In the genomic region with DNA sequence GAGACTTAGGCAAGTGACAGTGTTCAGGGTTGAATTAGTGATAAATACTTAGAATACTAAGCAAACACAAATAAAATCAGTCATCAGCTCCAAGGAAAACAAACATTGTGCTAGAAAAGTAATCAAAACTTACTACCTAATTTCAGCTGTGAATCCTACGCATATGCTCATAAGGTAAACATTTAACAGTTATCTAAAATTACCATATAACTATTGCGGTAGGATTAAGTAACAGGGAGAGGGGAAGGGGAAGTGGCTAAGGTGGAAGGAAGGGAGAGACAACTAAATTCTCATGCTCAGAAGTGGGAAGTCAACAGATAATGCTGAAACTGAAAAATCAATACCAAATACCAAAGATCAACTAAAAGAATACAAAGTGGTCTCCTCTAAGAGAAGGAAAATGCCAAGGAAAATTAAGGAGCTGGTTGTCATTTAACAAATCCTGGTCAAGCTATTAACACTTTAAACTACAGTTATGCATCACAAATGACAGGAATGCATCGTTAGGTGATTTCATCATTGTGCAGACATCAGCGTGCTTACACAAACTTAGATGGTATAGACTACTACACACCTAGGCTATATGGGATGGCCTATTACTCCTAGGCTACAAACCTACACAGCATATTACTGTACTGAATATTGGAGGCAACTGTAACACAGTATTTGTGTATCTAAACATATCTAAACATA, we compare ENCODE assay signal across 1 cellular context.
TF ChIP-seq lines count a peak whose summit lies in the region.

No MANE protein-coding gene starts in this region.

TF ChIP-seq in GM23338, 12 proteins besides CTCF, POLR2A, EP300 and RAD21 (continued from another document):
- TF ChIP-seq, protein P1, sequence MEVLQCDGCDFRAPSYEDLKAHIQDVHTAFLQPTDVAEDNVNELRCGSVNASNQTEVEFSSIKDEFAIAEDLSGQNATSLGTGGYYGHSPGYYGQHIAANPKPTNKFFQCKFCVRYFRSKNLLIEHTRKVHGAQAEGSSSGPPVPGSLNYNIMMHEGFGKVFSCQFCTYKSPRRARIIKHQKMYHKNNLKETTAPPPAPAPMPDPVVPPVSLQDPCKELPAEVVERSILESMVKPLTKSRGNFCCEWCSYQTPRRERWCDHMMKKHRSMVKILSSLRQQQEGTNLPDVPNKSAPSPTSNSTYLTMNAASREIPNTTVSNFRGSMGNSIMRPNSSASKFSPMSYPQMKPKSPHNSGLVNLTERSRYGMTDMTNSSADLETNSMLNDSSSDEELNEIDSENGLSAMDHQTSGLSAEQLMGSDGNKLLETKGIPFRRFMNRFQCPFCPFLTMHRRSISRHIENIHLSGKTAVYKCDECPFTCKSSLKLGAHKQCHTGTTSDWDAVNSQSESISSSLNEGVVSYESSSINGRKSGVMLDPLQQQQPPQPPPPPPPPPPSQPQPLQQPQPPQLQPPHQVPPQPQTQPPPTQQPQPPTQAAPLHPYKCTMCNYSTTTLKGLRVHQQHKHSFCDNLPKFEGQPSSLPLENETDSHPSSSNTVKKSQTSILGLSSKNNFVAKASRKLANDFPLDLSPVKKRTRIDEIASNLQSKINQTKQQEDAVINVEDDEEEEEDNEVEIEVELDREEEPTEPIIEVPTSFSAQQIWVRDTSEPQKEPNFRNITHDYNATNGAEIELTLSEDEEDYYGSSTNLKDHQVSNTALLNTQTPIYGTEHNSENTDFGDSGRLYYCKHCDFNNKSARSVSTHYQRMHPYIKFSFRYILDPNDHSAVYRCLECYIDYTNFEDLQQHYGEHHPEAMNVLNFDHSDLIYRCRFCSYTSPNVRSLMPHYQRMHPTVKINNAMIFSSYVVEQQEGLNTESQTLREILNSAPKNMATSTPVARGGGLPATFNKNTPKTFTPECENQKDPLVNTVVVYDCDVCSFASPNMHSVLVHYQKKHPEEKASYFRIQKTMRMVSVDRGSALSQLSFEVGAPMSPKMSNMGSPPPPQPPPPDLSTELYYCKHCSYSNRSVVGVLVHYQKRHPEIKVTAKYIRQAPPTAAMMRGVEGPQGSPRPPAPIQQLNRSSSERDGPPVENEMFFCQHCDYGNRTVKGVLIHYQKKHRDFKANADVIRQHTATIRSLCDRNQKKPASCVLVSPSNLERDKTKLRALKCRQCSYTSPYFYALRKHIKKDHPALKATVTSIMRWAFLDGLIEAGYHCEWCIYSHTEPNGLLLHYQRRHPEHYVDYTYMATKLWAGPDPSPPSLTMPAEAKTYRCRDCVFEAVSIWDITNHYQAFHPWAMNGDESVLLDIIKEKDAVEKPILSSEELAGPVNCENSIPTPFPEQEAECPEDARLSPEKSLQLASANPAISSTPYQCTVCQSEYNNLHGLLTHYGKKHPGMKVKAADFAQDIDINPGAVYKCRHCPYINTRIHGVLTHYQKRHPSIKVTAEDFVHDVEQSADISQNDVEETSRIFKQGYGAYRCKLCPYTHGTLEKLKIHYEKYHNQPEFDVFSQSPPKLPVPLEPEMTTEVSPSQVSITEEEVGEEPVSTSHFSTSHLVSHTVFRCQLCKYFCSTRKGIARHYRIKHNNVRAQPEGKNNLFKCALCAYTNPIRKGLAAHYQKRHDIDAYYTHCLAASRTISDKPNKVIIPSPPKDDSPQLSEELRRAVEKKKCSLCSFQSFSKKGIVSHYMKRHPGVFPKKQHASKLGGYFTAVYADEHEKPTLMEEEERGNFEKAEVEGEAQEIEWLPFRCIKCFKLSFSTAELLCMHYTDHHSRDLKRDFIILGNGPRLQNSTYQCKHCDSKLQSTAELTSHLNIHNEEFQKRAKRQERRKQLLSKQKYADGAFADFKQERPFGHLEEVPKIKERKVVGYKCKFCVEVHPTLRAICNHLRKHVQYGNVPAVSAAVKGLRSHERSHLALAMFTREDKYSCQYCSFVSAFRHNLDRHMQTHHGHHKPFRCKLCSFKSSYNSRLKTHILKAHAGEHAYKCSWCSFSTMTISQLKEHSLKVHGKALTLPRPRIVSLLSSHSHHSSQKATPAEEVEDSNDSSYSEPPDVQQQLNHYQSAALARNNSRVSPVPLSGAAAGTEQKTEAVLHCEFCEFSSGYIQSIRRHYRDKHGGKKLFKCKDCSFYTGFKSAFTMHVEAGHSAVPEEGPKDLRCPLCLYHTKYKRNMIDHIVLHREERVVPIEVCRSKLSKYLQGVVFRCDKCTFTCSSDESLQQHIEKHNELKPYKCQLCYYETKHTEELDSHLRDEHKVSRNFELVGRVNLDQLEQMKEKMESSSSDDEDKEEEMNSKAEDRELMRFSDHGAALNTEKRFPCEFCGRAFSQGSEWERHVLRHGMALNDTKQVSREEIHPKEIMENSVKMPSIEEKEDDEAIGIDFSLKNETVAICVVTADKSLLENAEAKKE (CRISPR knock-in tag; IDR thresholded peaks at IDR 0.05), result no peak
